In genomic region chr7:92119213-92119759, GRCh38 we compare ENCODE assay signal across 18 cellular contexts. TPM values are rescaled to one million over a fixed set of nuclear protein-coding genes. Genes with fewer than 3 reads are reported as not detected.
"Had no signal": no experiment of that assay in that cellular context is flagged by ENCODE, and none has a peak within 500 bp of the region (broad histone marks: within the 10 kb centered on the region; RNA-seq: fewer than 3 reads in every experiment).

No MANE protein-coding gene starts in this region.

- H3K4me1 Mint-ChIP-seq: endodermal cell had no signal

- H3K9me3 ChIP-seq: adrenal gland, body of pancreas, mucosa of descending colon, prostate gland had no signal

- H3K4me3 Mint-ChIP-seq: activated CD4-positive, alpha-beta T cell treated with anti-CD3 and anti-CD28 coated beads, Interleukin-2, amount 10 ng/mL, durations not matched to agents 24 days and 14 days; activated T-helper 1 cell treated with anti-CD3 and anti-CD28 coated beads, Interleukin-12 subunit alpha, Interleukin-12 subunit beta, Interleukin-2, Interleukin-4 antibody, amounts not matched to agents 30 ng/mL and 10 ng/mL and 1 ng/mL, durations not matched to agents 14 hours and 24 hours and 36 hours; endodermal cell; naive thymus-derived CD8-positive, alpha-beta T cell; stimulated activated naive B cell treated with anti-CD40 and anti-IgM and Interleukin-4, amounts not matched to agents 10 μg/mL and 1 μg/mL and 100 μg/mL, for 72 hours had no signal

- ATAC-seq: body of pancreas; mucosa of descending colon; naive thymus-derived CD8-positive, alpha-beta T cell; sciatic nerve; stimulated activated naive B cell treated with anti-CD40 and anti-IgM and Interleukin-4, amounts not matched to agents 10 μg/mL and 1 μg/mL and 100 μg/mL, for 72 hours had no signal

- H3K27ac ChIP-seq: adrenal gland, body of pancreas, prostate gland had no signal

- H3K4me1 ChIP-seq: adrenal gland, prostate gland had no signal

- H3K27ac Mint-ChIP-seq: activated CD4-positive, alpha-beta T cell treated with anti-CD3 and anti-CD28 coated beads, Interleukin-2, amount 10 ng/mL, durations not matched to agents 24 days and 14 days; activated T-helper 1 cell treated with anti-CD3 and anti-CD28 coated beads, Interleukin-12 subunit alpha, Interleukin-12 subunit beta, Interleukin-2, Interleukin-4 antibody, amounts not matched to agents 30 ng/mL and 10 ng/mL and 1 ng/mL, durations not matched to agents 14 hours and 24 hours and 36 hours; endodermal cell; stimulated activated naive B cell treated with anti-CD40 and anti-IgM and Interleukin-4, amounts not matched to agents 10 μg/mL and 1 μg/mL and 100 μg/mL, for 72 hours had no signal

- H3K27me3 Mint-ChIP-seq: activated CD4-positive, alpha-beta T cell treated with anti-CD3 and anti-CD28 coated beads, Interleukin-2, amount 10 ng/mL, durations not matched to agents 24 days and 14 days; naive thymus-derived CD8-positive, alpha-beta T cell; stimulated activated naive B cell treated with anti-CD40 and anti-IgM and Interleukin-4, amounts not matched to agents 10 μg/mL and 1 μg/mL and 100 μg/mL, for 72 hours had no signal

- DNase-seq: activated CD4-positive, alpha-beta T cell treated with anti-CD3 and anti-CD28 coated beads, Interleukin-2, amount 10 ng/mL, durations not matched to agents 24 days and 14 days; activated naive CD4-positive, alpha-beta T cell treated with Interleukin-2 at 50 U/mL for 16 hours; adrenal gland; body of pancreas; dermis blood vessel endothelial cell; endodermal cell; hypothalamus; mucosa of descending colon; naive thymus-derived CD8-positive, alpha-beta T cell; nucleus accumbens; stimulated activated CD4-positive, alpha-beta T cell treated with anti-CD3 and anti-CD28 coated beads, Interleukin-2, amount 100 ng/mL, for 24 hours; stimulated activated naive B cell treated with anti-CD40 and anti-IgM and Interleukin-4, amounts not matched to agents 10 μg/mL and 1 μg/mL and 100 μg/mL, for 72 hours; substantia nigra; trophoblast cell had no signal

- H3K9me3 Mint-ChIP-seq: endodermal cell; stimulated activated naive B cell treated with anti-CD40 and anti-IgM and Interleukin-4, amounts not matched to agents 10 μg/mL and 1 μg/mL and 100 μg/mL, for 72 hours had no signal

- H3K27me3 ChIP-seq: adrenal gland, body of pancreas had no signal

- H3K4me3 ChIP-seq: adrenal gland, body of pancreas, lung, mucosa of descending colon, prostate gland had no signal

RNA-seq across cellular contexts. Expression of gene LRRD1, which starts 59.7 kb away (rescaled TPM):
- total RNA-seq: activated CD4-positive, alpha-beta T cell treated with anti-CD3 and anti-CD28 coated beads, Interleukin-2, amount 10 ng/mL, durations not matched to agents 24 days and 14 days; activated T-helper 1 cell treated with anti-CD3 and anti-CD28 coated beads, Interleukin-12 subunit alpha, Interleukin-12 subunit beta, Interleukin-2, Interleukin-4 antibody, amounts not matched to agents 30 ng/mL and 10 ng/mL and 1 ng/mL, durations not matched to agents 14 hours and 24 hours and 36 hours; body of pancreas; endodermal cell; sciatic nerve had no signal
